In genomic region chr19:5803441-5803751, GRCh38 we compare ENCODE assay signal across 1 cellular context.
TF ChIP-seq lines count a peak whose summit lies in the region.

No MANE protein-coding gene starts in this region.

TF ChIP-seq in H1, 55 proteins besides CTCF, POLR2A, EP300 and RAD21:
- no peak for TF ChIP-seq NANOG (IDR thresholded peaks at IDR 0.05; ENCODE audit: insufficient read depth, low read depth, low read length, poor library complexity, severe bottlenecking)
- no peak for TF ChIP-seq SIX5 (IDR thresholded peaks at IDR 0.05; ENCODE audit: low read depth, low read length)
- TF ChIP-seq MAFK (IDR thresholded peaks at IDR 0.05; ENCODE audit: low read depth, low read length), result no peak
- TF ChIP-seq POU5F1 (IDR thresholded peaks at IDR 0.05; ENCODE audit: low read depth, low read length), result no peak
- TF ChIP-seq TAF7 (optimal IDR thresholded peaks at IDR 0.05; ENCODE audit: borderline replicate concordance, low read depth, low read length), result peak; percentile 5
- TF ChIP-seq MAX (IDR thresholded peaks at IDR 0.05), result peak; percentile 99
- peak; percentile 32 for TF ChIP-seq EZH2 (IDR thresholded peaks at IDR 0.05; ENCODE audit: low read depth, low read length, severe bottlenecking)
- TF ChIP-seq GTF2F1 (IDR thresholded peaks at IDR 0.05; ENCODE audit: borderline replicate concordance, low read depth, low read length), result no peak
- TF ChIP-seq TEAD4 (IDR thresholded peaks at IDR 0.05; ENCODE audit: low read depth, low read length), result peak; percentile 54; the same call in 1 of the 2 replicates
- no peak for TF ChIP-seq SIRT6 (IDR thresholded peaks at IDR 0.05; ENCODE audit: low read length)
- TF ChIP-seq NRF1 (IDR thresholded peaks at IDR 0.05; ENCODE audit: low read depth, low read length), result no peak
- TF ChIP-seq POLR2AphosphoS5 (IDR thresholded peaks at IDR 0.05; ENCODE audit: low read depth, low read length), result no peak
- no peak for TF ChIP-seq EGR1 (IDR thresholded peaks at IDR 0.05; ENCODE audit: borderline replicate concordance, low read depth, low read length)
- TF ChIP-seq TCF12 (IDR thresholded peaks at IDR 0.05; ENCODE audit: low read depth, low read length), result no peak
- no peak for TF ChIP-seq ZNF274 (IDR thresholded peaks at IDR 0.05; ENCODE audit: borderline replicate concordance, extremely low read depth, low read length)
- no peak for TF ChIP-seq RXRA (IDR thresholded peaks at IDR 0.05; ENCODE audit: insufficient read depth, low read depth, low read length)
- no peak for TF ChIP-seq RFX5 (IDR thresholded peaks at IDR 0.05; ENCODE audit: borderline replicate concordance, low read depth, low read length)
- no peak for TF ChIP-seq SP1 (IDR thresholded peaks at IDR 0.05; ENCODE audit: low read depth, low read length)
TF ChIP-seq in H1: peak in this region for 4.
